In the genomic region with DNA sequence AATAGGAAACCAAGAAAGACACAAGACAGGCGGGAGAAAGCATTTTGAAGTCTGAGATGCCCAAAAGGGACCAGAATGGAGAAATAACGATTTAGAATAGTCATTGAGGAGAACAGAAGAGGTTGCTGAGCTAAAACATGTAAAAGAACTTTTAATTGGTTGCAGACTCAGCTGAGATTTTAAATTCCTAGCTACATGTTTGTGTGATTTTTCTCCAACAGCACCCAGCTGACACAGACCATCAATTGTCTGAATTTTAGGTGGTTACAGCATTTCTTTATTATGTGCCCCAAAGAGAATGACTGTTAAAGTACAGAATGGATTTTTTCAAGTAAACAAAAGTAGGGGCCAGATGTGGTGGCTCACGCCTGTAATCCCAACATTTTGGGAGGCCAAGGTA, we compare ENCODE assay signal across 26 cellular contexts. TPM values are rescaled to one million over a fixed set of nuclear protein-coding genes. Genes with fewer than 3 reads are reported as not detected.
DNase-seq lines count a peak whose midpoint lies in the region; ATAC-seq and TF ChIP-seq lines count a peak whose summit lies in the region.
"Had no signal": no experiment of that assay in that cellular context is flagged by ENCODE, and none has a peak within 500 bp of the region (broad histone marks: within the 10 kb centered on the region; RNA-seq: fewer than 3 reads in every experiment).

No MANE protein-coding gene starts in this region.

- no peaks in the 10 kb centered on the region for H4K20me1 ChIP-seq in OCI-LY7 (ENCODE audit: insufficient read depth, low read length)

- TF ChIP-seq CTCF in nephron progenitor cell (IDR thresholded peaks at IDR 0.05) (no peak), esophagus squamous epithelium (IDR thresholded peaks at IDR 0.05) (no peak), OCI-LY7 (conservative IDR thresholded peaks at IDR 0.05; ENCODE audit: low read length) (no peak)

- H2AFZ ChIP-seq in OCI-LY7 (ENCODE audit: low read length): no peak overlapping the region

- H3K4me3 Mint-ChIP-seq in activated T-cell treated with anti-CD3 and anti-CD28 coated beads, Interleukin-2, amount 50 U/mL, for 72 hours: no peak overlapping the region
- H3K4me3 Mint-ChIP-seq in central memory CD8-positive, alpha-beta T cell: no peak overlapping the region
- no peak overlapping the region for H3K4me3 Mint-ChIP-seq in nephron progenitor cell
- H3K4me3 Mint-ChIP-seq: H9; T-helper 2 cell treated with Interferon-gamma antibody and Interleukin-4, amounts not matched to agents 5 μg/mL and 100 μg/mL, for 36 hours had no signal

- no peak overlapping the region for H3K4me3 ChIP-seq in esophagus squamous epithelium
- H3K4me3 ChIP-seq in OCI-LY7 (ENCODE audit: low read depth, low read length, poor library complexity, severe bottlenecking): no peak overlapping the region
- H3K4me3 ChIP-seq: tibial nerve had no signal

- H3K27ac ChIP-seq in esophagus squamous epithelium: no peak overlapping the region
- H3K27ac ChIP-seq in OCI-LY7 (ENCODE audit: low read depth, low read length, poor library complexity, severe bottlenecking): no peak overlapping the region
- H3K27ac ChIP-seq: RWPE1, tibial nerve had no signal

- H3K4me1 ChIP-seq in esophagus squamous epithelium (no peaks in the 10 kb centered on the region), OCI-LY7 (ENCODE audit: insufficient read depth, low read length, poor library complexity, severe bottlenecking) (no peaks in the 10 kb centered on the region)
- H3K4me1 ChIP-seq: BE2C, Caco-2, tibial nerve had no signal

- intact Hi-C loops in esophagus squamous epithelium (cut with DNase I): no loop called here
- intact Hi-C loops in OCI-LY7 (cut with micrococcal nuclease; ENCODE audit: unreplicated experiment): no loop called here

- peaks cover 20% of the 10 kb centered on the region; the same call in 1 of the 2 replicates for H3K79me2 ChIP-seq in OCI-LY7 (ENCODE audit: insufficient read depth, low read depth, low read length)

- no peak for TF ChIP-seq POLR2A in esophagus squamous epithelium (IDR thresholded peaks at IDR 0.05)

- WGBS in esophagus squamous epithelium, 2 donors: 79 to 87% methylated on average over 2 to 3 of the region's 3 CpGs

- no peak for ATAC-seq in activated T-cell treated with anti-CD3 and anti-CD28 coated beads, Interleukin-2, amount 50 U/mL, for 72 hours (replicated peaks in 1 of 2)
- no peak for ATAC-seq in central memory CD8-positive, alpha-beta T cell (replicated peaks; ENCODE audit: extremely low read depth, poor library complexity, severe bottlenecking)
- ATAC-seq: left colon had no signal

- POLR2A ChIA-PET in OCI-LY7 (lab: Charles Lee): interaction anchor here (0.6 to 1.6 kb wide), 4 partner anchors 9 to 46 kb away, joined by 3 to 5 read pairs (median 4); no protein-coding TSS in a partner anchor

- H3K4me1 Mint-ChIP-seq in activated T-cell treated with anti-CD3 and anti-CD28 coated beads, Interleukin-2, amount 50 U/mL, for 72 hours (ENCODE audit: low read depth): peaks cover 21% of the 10 kb centered on the region
- H3K4me1 Mint-ChIP-seq in central memory CD8-positive, alpha-beta T cell: peaks cover 37% of the 10 kb centered on the region
- peaks cover 5% of the 10 kb centered on the region for H3K4me1 Mint-ChIP-seq in nephron progenitor cell

- DNase-seq in activated T-cell treated with anti-CD3 and anti-CD28 coated beads, Interleukin-2, amount 50 U/mL, for 72 hours: no peak
- DNase-seq in activated T-cell treated with anti-CD3 and anti-CD28 coated beads, Interleukin-2, amount 50 U/mL, for 48 hours: no peak
- DNase-seq in GM04503 (ENCODE audit: low read depth) (peak; percentile 11), nephron progenitor cell (no peak), esophagus squamous epithelium (lab: John Stamatoyannopoulos, UW) (no peak), NCI-H1048 (lab: John Stamatoyannopoulos, UW) (no peak), OCI-LY7 (ENCODE audit: low spot score) (no peak)
- no peak for DNase-seq in central memory CD8-positive, alpha-beta T cell (ENCODE audit: low spot score in 2 of 2)
- DNase-seq: activated CD4-positive, alpha-beta T cell treated with anti-CD3 and anti-CD28 coated beads for 4 hours; BE2C; Caco-2; cerebellar nuclear complex; DMS79; GF-D8; H9; hippocampal formation; left colon; NCI-H1105 treated with DMSO at 0.1 percent for 48 hours; NCI-H2029 treated with DMSO at 0.1 percent for 48 hours; NCI-H226; NCI-H748 treated with DMSO at 0.1 percent for 48 hours; small intestine; stimulated activated CD8-positive, alpha-beta memory T cell treated with anti-CD3 and anti-CD28 coated beads, Interleukin-4, amount 100 ng/mL, for 48 hours had no signal

- no peaks in the 10 kb centered on the region for H3K9me2 ChIP-seq in OCI-LY7 (ENCODE audit: insufficient read depth, low read length)

- no TSS peak for BruUV-seq in OCI-LY7 (replicated peaks; lab: Mats Ljungman, UMichigan)

- no peaks in the 10 kb centered on the region for H3K27me3 Mint-ChIP-seq in activated T-cell treated with anti-CD3 and anti-CD28 coated beads, Interleukin-2, amount 50 U/mL, for 72 hours (ENCODE audit: low read depth)
- H3K27me3 Mint-ChIP-seq in central memory CD8-positive, alpha-beta T cell: no peaks in the 10 kb centered on the region
- peaks cover 3% of the 10 kb centered on the region for H3K27me3 Mint-ChIP-seq in nephron progenitor cell (ENCODE audit: low read depth, poor library complexity)

- no peaks in the 10 kb centered on the region for H3K27me3 ChIP-seq in esophagus squamous epithelium
- H3K27me3 ChIP-seq: BE2C, tibial nerve had no signal

- H3K27ac Mint-ChIP-seq in activated T-cell treated with anti-CD3 and anti-CD28 coated beads, Interleukin-2, amount 50 U/mL, for 72 hours: peak overlapping the region; percentile 46
- H3K27ac Mint-ChIP-seq in central memory CD8-positive, alpha-beta T cell (ENCODE audit: low read depth): peak overlapping the region; percentile 6
- peak overlapping the region; percentile 46 for H3K27ac Mint-ChIP-seq in nephron progenitor cell
- H3K27ac Mint-ChIP-seq: H9; T-helper 2 cell treated with Interferon-gamma antibody and Interleukin-4, amounts not matched to agents 5 μg/mL and 100 μg/mL, for 36 hours had no signal

- H3K36me3 ChIP-seq in esophagus squamous epithelium: peaks cover 0 to 57% (median 3%) of the 10 kb centered on the region in 3 donors
- H3K36me3 ChIP-seq in OCI-LY7 (ENCODE audit: insufficient read depth, low read length): peaks cover 84% of the 10 kb centered on the region

- CTCF ChIA-PET in OCI-LY7 (lab: Charles Lee; ENCODE audit: unreplicated experiment): no interaction called here

- no peaks in the 10 kb centered on the region for H3K9me3 ChIP-seq in esophagus squamous epithelium
- H3K9me3 ChIP-seq in OCI-LY7 (ENCODE audit: low read length): no peaks in the 10 kb centered on the region
- H3K9me3 ChIP-seq: BE2C, Caco-2, tibial nerve had no signal

- no peaks in the 10 kb centered on the region for H3K9me3 Mint-ChIP-seq in activated T-cell treated with anti-CD3 and anti-CD28 coated beads, Interleukin-2, amount 50 U/mL, for 72 hours
- H3K9me3 Mint-ChIP-seq in central memory CD8-positive, alpha-beta T cell: no peaks in the 10 kb centered on the region
- H3K9me3 Mint-ChIP-seq in nephron progenitor cell: peaks cover 8% of the 10 kb centered on the region
- H3K9me3 Mint-ChIP-seq: H9; T-helper 2 cell treated with Interferon-gamma antibody and Interleukin-4, amounts not matched to agents 5 μg/mL and 100 μg/mL, for 36 hours had no signal

- no peak overlapping the region for H3K4me2 ChIP-seq in OCI-LY7 (ENCODE audit: low read length)

- peaks cover 15 to 41% of the 10 kb centered on the region in 2 donors for H3K36me3 Mint-ChIP-seq in activated T-cell treated with anti-CD3 and anti-CD28 coated beads, Interleukin-2, amount 50 U/mL, for 72 hours (ENCODE audit: insufficient read depth in 2 of 2)
- peaks cover 48% of the 10 kb centered on the region for H3K36me3 Mint-ChIP-seq in central memory CD8-positive, alpha-beta T cell (ENCODE audit: insufficient read depth)
- H3K36me3 Mint-ChIP-seq in nephron progenitor cell (ENCODE audit: low read depth): peaks cover 77% of the 10 kb centered on the region

RNA-seq across cellular contexts. Expression of a gene that starts 50.3 kb away (rescaled TPM):
- total RNA-seq in activated T-cell treated with anti-CD3 and anti-CD28 coated beads, Interleukin-2, amount 50 U/mL, for 72 hours: 10 to 100 TPM; 44.4 to 57.2 TPM
- total RNA-seq in esophagus squamous epithelium (10 to 100 TPM; 19.1 to 57.5 (median 53.8) TPM), OCI-LY7 (2022) (58.6 and 58.7 TPM in 2 replicates)
- 39.6 and 42.2 TPM in 2 replicates for total RNA-seq in OCI-LY7 (2014; rRNA removed; shearing (Covaris generic))
